ENCODE assay signal across 1 cellular context in genomic region chr16:23149993-23150364, GRCh38.
TF ChIP-seq lines count a peak whose summit lies in the region.

No MANE protein-coding gene starts in this region.

TF ChIP-seq in GM12878, 131 proteins besides CTCF, POLR2A, EP300 and RAD21 (continued from another document):
- no peak for TF ChIP-seq ESRRA (IDR thresholded peaks at IDR 0.05; ENCODE audit: low read length)
- no peak for TF ChIP-seq E4F1 (IDR thresholded peaks at IDR 0.05; ENCODE audit: borderline replicate concordance, partially characterized antibody)
- no peak for TF ChIP-seq YY1 (IDR thresholded peaks at IDR 0.05; ENCODE audit: low read depth, low read length)
- no peak for TF ChIP-seq ZZZ3 (IDR thresholded peaks at IDR 0.05; ENCODE audit: control insufficient read depth, insufficient read length, low read depth)
- no peak for TF ChIP-seq SPI1 (IDR thresholded peaks at IDR 0.05; ENCODE audit: borderline replicate concordance, insufficient read depth, low read depth, low read length)
- no peak for TF ChIP-seq SMAD1 (IDR thresholded peaks at IDR 0.05; ENCODE audit: low read depth, partially characterized antibody)
- no peak for TF ChIP-seq KLF5 (IDR thresholded peaks at IDR 0.05; ENCODE audit: partially characterized antibody)
- no peak for TF ChIP-seq CUX1 (IDR thresholded peaks at IDR 0.05; ENCODE audit: insufficient replicate concordance, low read depth, low read length)
- TF ChIP-seq NFYA (IDR thresholded peaks at IDR 0.05; ENCODE audit: borderline replicate concordance, low read depth, low read length): no peak
